Comparison of ENCODE assay signal across 9 cellular contexts in the genomic region with DNA sequence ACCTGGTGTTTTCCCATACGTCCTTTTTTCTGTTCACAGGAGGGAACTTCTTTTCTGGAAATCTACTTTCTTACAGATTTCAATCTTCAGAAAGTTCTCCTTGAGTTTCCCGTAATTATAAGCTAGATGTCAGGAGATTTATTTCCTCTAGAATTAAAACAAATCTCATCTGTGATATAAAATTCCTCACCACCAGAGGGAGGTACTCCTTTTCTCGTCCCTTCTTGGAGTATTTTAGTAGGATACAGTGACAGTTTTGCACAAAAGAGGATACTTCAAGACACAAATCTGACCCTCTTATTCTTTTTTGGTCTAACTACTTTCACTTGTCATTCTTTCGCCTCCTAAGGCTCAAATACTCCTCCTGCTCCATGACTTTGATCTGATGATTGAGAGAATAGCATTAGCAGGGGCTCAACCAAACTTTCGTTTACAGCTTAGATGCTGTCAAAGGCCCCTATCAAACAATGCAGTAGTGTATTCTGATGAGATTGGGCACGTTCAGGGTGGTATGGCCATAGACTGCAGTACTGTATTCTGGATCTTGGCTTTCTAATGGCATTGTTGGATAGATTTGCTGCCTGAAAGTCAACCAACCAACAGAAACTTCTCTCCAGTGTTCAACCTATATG. TPM values are rescaled to one million over a fixed set of nuclear protein-coding genes. Genes with fewer than 3 reads are reported as not detected.
DNase-seq lines count a peak whose midpoint lies in the region; ATAC-seq, FAIRE-seq and TF ChIP-seq lines count a peak whose summit lies in the region.
"Had no signal": no experiment of that assay in that cellular context is flagged by ENCODE, and none has a peak within 500 bp of the region (broad histone marks: within the 10 kb centered on the region; RNA-seq: fewer than 3 reads in every experiment).

No MANE protein-coding gene starts in this region.

- TF ChIP-seq CTCF in cardiac muscle cell (IDR thresholded peaks at IDR 0.05; ENCODE audit: low read depth, low read length) (peak; percentile 41), foreskin fibroblast (IDR thresholded peaks at IDR 0.05; ENCODE audit: low read depth, low read length) (peak; percentile 38), esophagus muscularis mucosa (IDR thresholded peaks at IDR 0.05) (no peak), coronary artery (IDR thresholded peaks at IDR 0.05) (no peak)

- no peak for TF ChIP-seq POLR2A in esophagus muscularis mucosa (IDR thresholded peaks at IDR 0.05; ENCODE audit: low read depth)

- no peak for TF ChIP-seq EP300 in esophagus muscularis mucosa (IDR thresholded peaks at IDR 0.05)

- H3K27ac ChIP-seq in cardiac muscle cell (no peak overlapping the region), esophagus muscularis mucosa (replicated peaks in 1 of 4) (no peak overlapping the region), coronary artery (no peak overlapping the region)

- H3K36me3 ChIP-seq in cardiac muscle cell, result no peaks in the 10 kb centered on the region
- H3K36me3 ChIP-seq in esophagus muscularis mucosa, result peaks cover 0 to 32% (median 17%) of the 10 kb centered on the region in 4 donors

- H3K27me3 ChIP-seq in cardiac muscle cell (no peaks in the 10 kb centered on the region), esophagus muscularis mucosa (no peaks in the 10 kb centered on the region)

- H3K9me3 ChIP-seq in cardiac muscle cell (ENCODE audit: low read depth) (no peaks in the 10 kb centered on the region), esophagus muscularis mucosa (no peaks in the 10 kb centered on the region)

- intact Hi-C loops in left cardiac atrium (cut with DNase I) (no loop called here), esophagus muscularis mucosa (cut with DNase I) (no loop called here)

- 83% methylated on average over 6 of the region's 6 CpGs for WGBS in esophagus muscularis mucosa

- ATAC-seq in left cardiac atrium, result no peak
- ATAC-seq in GM21786 (IDR thresholded peaks at IDR 0.05; ENCODE audit: unreplicated experiment), result no peak

- peak; percentile 38 for FAIRE-seq in RCC 7860 (lab: Jason Lieb, UNC)
- FAIRE-seq in urothelium cell line (lab: Jason Lieb, UNC), result no peak

- DNase-seq in cardiac muscle cell (ENCODE audit: low read depth in 1 of 2, low spot score in 1 of 2) (peak; percentile 8 to 47), left cardiac atrium (no peak), RCC 7860 (ENCODE audit: low spot score) (no peak), foreskin fibroblast (peak; percentile 10 to 40), urothelium cell line (ENCODE audit: low spot score) (peak; percentile 24), esophagus muscularis mucosa (ENCODE audit: extremely low spot score) (no peak), coronary artery (ENCODE audit: low spot score) (no peak)
- DNase-seq: GF-D8 had no signal

- H3K4me3 ChIP-seq in cardiac muscle cell (no peak overlapping the region), foreskin fibroblast (ENCODE audit: low read depth in 1 of 2, low read length in 2 of 2) (no peak overlapping the region), esophagus muscularis mucosa (no peak overlapping the region), coronary artery (no peak overlapping the region)

- H3K4me1 ChIP-seq in cardiac muscle cell (ENCODE audit: low read depth) (no peaks in the 10 kb centered on the region), esophagus muscularis mucosa (no peaks in the 10 kb centered on the region)

RNA-seq across cellular contexts. Expression of a gene that starts 38.0 kb away (rescaled TPM):
- total RNA-seq in cardiac muscle cell, result 32.8 and 40.9 TPM in 2 replicates
- polyA plus RNA-seq in cardiac muscle cell, result 73.7 and 107 TPM in 2 replicates
- 10 to 100 TPM in 1 of 2 donors, 1 to 10 TPM in 1; 9.5 to 13.5 TPM for total RNA-seq in left cardiac atrium
- 1 to 10 TPM; 7.5 to 9.6 (median 8.3) TPM for total RNA-seq in esophagus muscularis mucosa

Comparison
In these comparisons a context has a peak if more than half of its experiments do, and no peak if none do; other contexts are left out.
1. DNase-seq: peak in cardiac muscle cell (2 of 2), foreskin fibroblast (2 of 2) and urothelium cell line (single experiment); none in left cardiac atrium (single experiment), RCC 7860 (single experiment), esophagus muscularis mucosa (single experiment) and coronary artery (single experiment).
2. CTCF ChIP-seq: peak in cardiac muscle cell (single experiment) and foreskin fibroblast (single experiment); none in esophagus muscularis mucosa (0 of 3) and coronary artery (single experiment).